Comparison of ENCODE assay signal across 11 cellular contexts in genomic region chr14:93789366-93790130, GRCh38. TPM values are rescaled to one million over a fixed set of nuclear protein-coding genes. Genes with fewer than 3 reads are reported as not detected.
A peak's percentile ranks its signal among the peaks of the same experiment; 100 is the strongest.
DNase-seq lines count a peak whose midpoint lies in the region; ATAC-seq, FAIRE-seq and TF ChIP-seq lines count a peak whose summit lies in the region.
"Had no signal": no experiment of that assay in that cellular context is flagged by ENCODE, and none has a peak within 500 bp of the region (broad histone marks: within the 10 kb centered on the region; RNA-seq: fewer than 3 reads in every experiment).

No MANE protein-coding gene starts in this region.

- no peak overlapping the region for H3K9ac ChIP-seq in BLaER1 treated with 17β-estradiol and CSF1 and Interleukin-3, amounts not matched to agents 10 nM and 100 nM

- peak; percentile 54 for DNase-seq in NCI-H2227 (lab: John Stamatoyannopoulos, UW; ENCODE audit: unreplicated experiment)
- peak; percentile 45 for DNase-seq in posterior vena cava (ENCODE audit: low spot score)
- DNase-seq in frontal cortex (ENCODE audit: low spot score in 2 of 2) = no peak
- DNase-seq in NCI-H345 (lab: John Stamatoyannopoulos, UW) = no peak
- no peak for DNase-seq in ACHN
- no peak for DNase-seq in activated CD4-positive, alpha-beta T cell treated with anti-CD3 and anti-CD28 coated beads, Interleukin-2, amount 50 U/mL, for 1 hour
- DNase-seq: activated naive CD8-positive, alpha-beta T cell treated with anti-CD3 and anti-CD28 coated beads, Interleukin-2, amount 50 U/mL, for 24 hours; CD8-positive, alpha-beta memory T cell had no signal

- H3K27ac ChIP-seq in BLaER1 treated with 17β-estradiol and CSF1 and Interleukin-3, amounts not matched to agents 10 nM and 100 nM = no peak overlapping the region
- H3K27ac ChIP-seq in gastroesophageal sphincter = peak overlapping the region; percentile 51 to 94 (median 92)

- H3K27me3 ChIP-seq in BLaER1 treated with 17β-estradiol and CSF1 and Interleukin-3, amounts not matched to agents 10 nM and 100 nM = peaks cover 42 to 58% (median 51%) of the 10 kb centered on the region in 11 experiments
- H3K27me3 ChIP-seq in gastroesophageal sphincter = no peaks in the 10 kb centered on the region

- 8 to 25% methylated on average over 2 to 5 of the region's 18 CpGs for WGBS in gastroesophageal sphincter (ENCODE audit: low coverage in 1 of 2), 2 donors

- TF ChIP-seq POLR2A in gastroesophageal sphincter (IDR thresholded peaks at IDR 0.05) = no peak

- in situ Hi-C loops in ACHN (cut with HindIII; ENCODE audit: low pct_ligation_motif_present, low pct_unique_long_range_greater_than_20kb, low sequenced_read_pairs) = no loop called here

- peak overlapping the region; percentile 41 to 69 (median 62); a peak in 12 of 22 replicates for H3K4me2 ChIP-seq in BLaER1 treated with 17β-estradiol and CSF1 and Interleukin-3, amounts not matched to agents 10 nM and 100 nM

- peaks cover 0 to 13% (median 0%) of the 10 kb centered on the region in 10 experiments; a peak in 4 of 20 replicates for H3K4me1 ChIP-seq in BLaER1 treated with 17β-estradiol and CSF1 and Interleukin-3, amounts not matched to agents 10 nM and 100 nM
- H3K4me1 ChIP-seq in gastroesophageal sphincter = peaks cover 6 to 63% (median 27%) of the 10 kb centered on the region in 3 donors

- TF ChIP-seq CTCF in gastroesophageal sphincter (IDR thresholded peaks at IDR 0.05) = peak in 2 of 4 experiments; percentile 19 to 32

- no peaks in the 10 kb centered on the region for H3K36me3 ChIP-seq in BLaER1 treated with 17β-estradiol and CSF1 and Interleukin-3, amounts not matched to agents 10 nM and 100 nM
- H3K36me3 ChIP-seq in gastroesophageal sphincter = no peaks in the 10 kb centered on the region

- intact Hi-C loops in posterior vena cava (cut with DNase I) = loop anchor here (2.0 to 5.0 kb wide), 4 partner anchors 103 to 135 kb away; no protein-coding TSS in a partner anchor

- TF ChIP-seq EP300 in gastroesophageal sphincter (IDR thresholded peaks at IDR 0.05) = no peak

- H3K4me3 ChIP-seq in BLaER1 treated with 17β-estradiol and CSF1 and Interleukin-3, amounts not matched to agents 10 nM and 100 nM = peak overlapping the region in 7 of 10 experiments; percentile 25 to 63 (median 49); a peak in 6 of 20 replicates
- H3K4me3 ChIP-seq in gastroesophageal sphincter = peak overlapping the region; percentile 50 to 79
- H3K4me3 ChIP-seq: K562 had no signal

- peaks cover 0 to 19% (median 0%) of the 10 kb centered on the region in 11 experiments; a peak in 5 of 22 replicates for H4K20me1 ChIP-seq in BLaER1 treated with 17β-estradiol and CSF1 and Interleukin-3, amounts not matched to agents 10 nM and 100 nM

- peak; percentile 34 for ATAC-seq in gastroesophageal sphincter
- ATAC-seq: activated naive CD8-positive, alpha-beta T cell treated with anti-CD3 and anti-CD28 coated beads, Interleukin-2, amount 50 U/mL, for 24 hours; K562 had no signal

- no peak for FAIRE-seq in frontal cortex (lab: Jason Lieb, UNC)
- FAIRE-seq: K562 had no signal

- peaks cover 0 to 17% (median 11%) of the 10 kb centered on the region in 11 experiments; a peak in 13 of 22 replicates for H3K9me3 ChIP-seq in BLaER1 treated with 17β-estradiol and CSF1 and Interleukin-3, amounts not matched to agents 10 nM and 100 nM (replicated peaks in 1 of 11)
- no peaks in the 10 kb centered on the region for H3K9me3 ChIP-seq in gastroesophageal sphincter

RNA-seq across cellular contexts. Expression of gene PRIMA1, which starts 1.3 kb away (rescaled TPM):
- total RNA-seq in gastroesophageal sphincter (10 to 100 TPM; 14.0 to 28.8 (median 16.4) TPM), posterior vena cava (1 to 10 TPM; 5.0 to 9.6 TPM), frontal cortex (under 0.01 TPM)
- total RNA-seq: CD8-positive, alpha-beta memory T cell; K562 had no signal

Comparison
In these comparisons a context has a peak if more than half of its experiments do, and no peak if none do; other contexts are left out.
1. H3K27ac ChIP-seq: peak in gastroesophageal sphincter (4 of 4); none in BLaER1 treated with 17β-estradiol and CSF1 and Interleukin-3, amounts not matched to agents 10 nM and 100 nM (0 of 11).
2. DNase-seq: peak in NCI-H2227 (single experiment) and posterior vena cava (single experiment); none in frontal cortex (0 of 2), NCI-H345 (single experiment), ACHN (single experiment) and activated CD4-positive, alpha-beta T cell treated with anti-CD3 and anti-CD28 coated beads, Interleukin-2, amount 50 U/mL, for 1 hour (single experiment).